Comparison of ENCODE assay signal across 24 cellular contexts in genomic region chr1:64060611-64061302, GRCh38.
A peak's percentile ranks its signal among the peaks of the same experiment; 100 is the strongest.
DNase-seq lines count a peak whose midpoint lies in the region; ATAC-seq and TF ChIP-seq lines count a peak whose summit lies in the region.
"Had no signal": no experiment of that assay in that cellular context is flagged by ENCODE, and none has a peak within 500 bp of the region (broad histone marks: within the 10 kb centered on the region; RNA-seq: fewer than 3 reads in every experiment).

No MANE protein-coding gene starts in this region.

- H3K4me3 ChIP-seq in cardiac fibroblast (replicated peaks in 1 of 2; ENCODE audit: low read depth in 2 of 2, low read length in 2 of 2): no peak overlapping the region
- no peak overlapping the region for H3K4me3 ChIP-seq in mesendoderm (ENCODE audit: low read length)
- no peak overlapping the region for H3K4me3 ChIP-seq in mucosa of descending colon
- no peak overlapping the region for H3K4me3 ChIP-seq in PC-3 (ENCODE audit: low read length)
- H3K4me3 ChIP-seq: coronary artery, pancreas, transverse colon had no signal

- no peaks in the 10 kb centered on the region for H3K79me1 ChIP-seq in mesendoderm (ENCODE audit: low read length)

- H4K20me1 ChIP-seq in PC-3 (ENCODE audit: low read length): no peaks in the 10 kb centered on the region

- CTCF ChIA-PET in PC-3 (lab: Charles Lee): interaction anchor here (0.7 kb wide), 1 partner anchor 40 kb away, joined by 3 read pairs; no protein-coding TSS in a partner anchor

- no peak for ATAC-seq in mucosa of descending colon
- ATAC-seq in PC-3: no peak
- ATAC-seq: activated T-cell treated with anti-CD3 and anti-CD28 coated beads, Interleukin-2, amount 50 U/mL, for 4 hours had no signal

- no peaks in the 10 kb centered on the region for H3K79me2 ChIP-seq in mesendoderm (ENCODE audit: control insufficient read depth, insufficient read depth, low read length)
- H3K79me2 ChIP-seq in PC-3 (ENCODE audit: low read length): no peaks in the 10 kb centered on the region

- no peak overlapping the region for H2BK120ac ChIP-seq in mesendoderm (ENCODE audit: low read depth, low read length)

- H2BK5ac ChIP-seq in mesendoderm (ENCODE audit: low read length): no peak overlapping the region

- no peak overlapping the region for H4K8ac ChIP-seq in mesendoderm (ENCODE audit: low read depth, low read length)

- peak overlapping the region; percentile 56 for H3K23ac ChIP-seq in mesendoderm (ENCODE audit: low read length)

- no peak for TF ChIP-seq CTCF in cardiac fibroblast (IDR thresholded peaks at IDR 0.05; ENCODE audit: low read depth, low read length)
- no peak for TF ChIP-seq CTCF in mucosa of descending colon (IDR thresholded peaks at IDR 0.05)
- no peak for TF ChIP-seq CTCF in PC-3 (conservative IDR thresholded peaks at IDR 0.05; ENCODE audit: low read depth, low read length)
- no peak for TF ChIP-seq CTCF in glutamatergic neuron (IDR thresholded peaks at IDR 0.05; ENCODE audit: partially characterized antibody, unreplicated experiment)

- no peak overlapping the region for H3K4ac ChIP-seq in mesendoderm (ENCODE audit: low read depth, low read length)

- BruUV-seq in PC-3 (replicated peaks; lab: Mats Ljungman, UMichigan): no TSS peak

- H3K4me1 ChIP-seq in mesendoderm (ENCODE audit: control insufficient read depth, low read depth, low read length): peaks cover 13% of the 10 kb centered on the region
- no peaks in the 10 kb centered on the region for H3K4me1 ChIP-seq in mucosa of descending colon (ENCODE audit: low read depth)
- H3K4me1 ChIP-seq in PC-3 (ENCODE audit: insufficient read depth, low read length): no peaks in the 10 kb centered on the region; the same call in 1 of the 2 replicates
- H3K4me1 ChIP-seq: pancreas, transverse colon had no signal

- no peaks in the 10 kb centered on the region for H3K9me3 Mint-ChIP-seq in glutamatergic neuron (ENCODE audit: unreplicated experiment)

- no peak overlapping the region for H3K18ac ChIP-seq in mesendoderm (ENCODE audit: low read length)

- H3K27ac ChIP-seq in mesendoderm (ENCODE audit: low read depth, low read length) (no peak overlapping the region), PC-3 (ENCODE audit: low read length) (no peak overlapping the region)
- H3K27ac ChIP-seq: coronary artery, pancreas, transverse colon had no signal

- H2AFZ ChIP-seq in PC-3 (ENCODE audit: low read length): no peak overlapping the region

- peaks cover 5% of the 10 kb centered on the region for H3K36me3 Mint-ChIP-seq in glutamatergic neuron (ENCODE audit: unreplicated experiment)

- DNase-seq in NCI-H345 (lab: John Stamatoyannopoulos, UW): peak; percentile 46
- DNase-seq in NCI-H345 treated with DMSO at 0.1 percent for 48 hours (lab: John Stamatoyannopoulos, UW; ENCODE audit: unreplicated experiment): no peak
- DNase-seq in NCI-H69 (lab: John Stamatoyannopoulos, UW): peak; percentile 47
- peak; percentile 36 to 85 for DNase-seq in cardiac fibroblast (ENCODE audit: low read depth in 2 of 2)
- peak; percentile 82 for DNase-seq in mesendoderm
- no peak for DNase-seq in mucosa of descending colon
- DNase-seq in PC-3: no peak
- DNase-seq in glutamatergic neuron: no peak
- DNase-seq: activated CD4-positive, alpha-beta T cell treated with anti-CD3 and anti-CD28 coated beads, Interleukin-2, amount 10 ng/mL, durations not matched to agents 7 days and 5 days; activated naive CD4-positive, alpha-beta T cell; activated T-cell treated with anti-CD3 and anti-CD28 coated beads, Interleukin-2, amount 50 U/mL, for 4 hours; AML-193; CD4-positive, alpha-beta T cell; EL; NCI-H1048; NCI-H1930; NCI-H774; nephron progenitor cell; OCI-M1; pancreas; stimulated activated CD4-positive, alpha-beta T cell treated with anti-CD3 and anti-CD28 coated beads, Interleukin-12 subunit alpha, Interleukin-12 subunit beta, amount 100 ng/mL, for 4 hours; stimulated activated CD4-positive, alpha-beta T cell treated with anti-CD3 and anti-CD28 coated beads, Interleukin-4, amount 100 ng/mL, for 1 hour; transverse colon had no signal

- H3K9me3 ChIP-seq in mucosa of descending colon (no peaks in the 10 kb centered on the region), PC-3 (ENCODE audit: low read length) (no peaks in the 10 kb centered on the region)
- H3K9me3 ChIP-seq: pancreas had no signal

- H3K9me2 ChIP-seq in PC-3 (replicated peaks; ENCODE audit: low read length): no peaks in the 10 kb centered on the region

- no peak overlapping the region for H2AK5ac ChIP-seq in mesendoderm (ENCODE audit: low read length)

- intact Hi-C loops in mucosa of descending colon (cut with DNase I, micrococcal nuclease) (no loop called here), PC-3 (cut with micrococcal nuclease) (no loop called here)

- H3K4me2 ChIP-seq in mesendoderm (ENCODE audit: low read length): no peak overlapping the region
- H3K4me2 ChIP-seq in PC-3 (ENCODE audit: low read length): no peak overlapping the region

- no peaks in the 10 kb centered on the region for H3K27me3 Mint-ChIP-seq in glutamatergic neuron (ENCODE audit: unreplicated experiment)
- H3K27me3 Mint-ChIP-seq: CD4-positive, alpha-beta T cell had no signal

- no peak overlapping the region for H3K4me3 Mint-ChIP-seq in glutamatergic neuron (ENCODE audit: unreplicated experiment)
- H3K4me3 Mint-ChIP-seq: activated CD4-positive, alpha-beta T cell treated with anti-CD3 and anti-CD28 coated beads, Interleukin-2, amount 10 ng/mL, durations not matched to agents 7 days and 5 days; activated T-cell treated with anti-CD3 and anti-CD28 coated beads, Interleukin-2, amount 50 U/mL, for 4 hours; CD4-positive, alpha-beta T cell; nephron progenitor cell had no signal

- H4K5ac ChIP-seq in mesendoderm (ENCODE audit: low read length): no peak overlapping the region

- no peaks in the 10 kb centered on the region for H3F3A ChIP-seq in PC-3 (ENCODE audit: low read length, unreplicated experiment)

- peaks cover 5% of the 10 kb centered on the region for H3K4me1 Mint-ChIP-seq in glutamatergic neuron (ENCODE audit: low read depth, unreplicated experiment)

- H2BK15ac ChIP-seq in mesendoderm (replicated peaks; ENCODE audit: low read depth): no peak overlapping the region

- POLR2A ChIA-PET in PC-3 (lab: Charles Lee; ENCODE audit: unreplicated experiment): no interaction called here

- no peak overlapping the region for H3K27ac Mint-ChIP-seq in glutamatergic neuron (ENCODE audit: unreplicated experiment)
- H3K27ac Mint-ChIP-seq: activated CD4-positive, alpha-beta T cell treated with anti-CD3 and anti-CD28 coated beads, Interleukin-2, amount 10 ng/mL, durations not matched to agents 7 days and 5 days; CD4-positive, alpha-beta T cell; nephron progenitor cell had no signal

- H3K27me3 ChIP-seq in mesendoderm (ENCODE audit: insufficient read depth, low read length, poor library complexity) (no peaks in the 10 kb centered on the region), PC-3 (ENCODE audit: low read length) (no peaks in the 10 kb centered on the region)
- H3K27me3 ChIP-seq: pancreas, transverse colon had no signal

- H3K9ac ChIP-seq in mesendoderm (ENCODE audit: low read length) (no peak overlapping the region), PC-3 (ENCODE audit: low read length) (no peak overlapping the region)

- H3K36me3 ChIP-seq in mesendoderm (ENCODE audit: control insufficient read depth, insufficient read depth, low read length): no peaks in the 10 kb centered on the region
- no peaks in the 10 kb centered on the region for H3K36me3 ChIP-seq in mucosa of descending colon (ENCODE audit: low read depth)
- peaks cover 9% of the 10 kb centered on the region; the same call in 1 of the 2 replicates for H3K36me3 ChIP-seq in PC-3 (ENCODE audit: low read depth, low read length)
- H3K36me3 ChIP-seq: pancreas, transverse colon had no signal

- no CpG with 5 or more reads among the region's 2 CpGs for WGBS in mesendoderm (ENCODE audit: extremely low coverage, insufficient coverage, low lambda C conversion rate)

- H3K56ac ChIP-seq in mesendoderm (ENCODE audit: low read length): no peak overlapping the region

Comparison
In these comparisons a context has a peak if more than half of its experiments do, and no peak if none do; other contexts are left out.
1. DNase-seq: peak in NCI-H345 (single experiment), NCI-H69 (single experiment), cardiac fibroblast (2 of 2) and mesendoderm (single experiment); none in NCI-H345 treated with DMSO at 0.1 percent for 48 hours (single experiment), mucosa of descending colon (0 of 3), PC-3 (single experiment) and glutamatergic neuron (single experiment).